Comparison of ENCODE assay signal across 11 cellular contexts in the genomic region with DNA sequence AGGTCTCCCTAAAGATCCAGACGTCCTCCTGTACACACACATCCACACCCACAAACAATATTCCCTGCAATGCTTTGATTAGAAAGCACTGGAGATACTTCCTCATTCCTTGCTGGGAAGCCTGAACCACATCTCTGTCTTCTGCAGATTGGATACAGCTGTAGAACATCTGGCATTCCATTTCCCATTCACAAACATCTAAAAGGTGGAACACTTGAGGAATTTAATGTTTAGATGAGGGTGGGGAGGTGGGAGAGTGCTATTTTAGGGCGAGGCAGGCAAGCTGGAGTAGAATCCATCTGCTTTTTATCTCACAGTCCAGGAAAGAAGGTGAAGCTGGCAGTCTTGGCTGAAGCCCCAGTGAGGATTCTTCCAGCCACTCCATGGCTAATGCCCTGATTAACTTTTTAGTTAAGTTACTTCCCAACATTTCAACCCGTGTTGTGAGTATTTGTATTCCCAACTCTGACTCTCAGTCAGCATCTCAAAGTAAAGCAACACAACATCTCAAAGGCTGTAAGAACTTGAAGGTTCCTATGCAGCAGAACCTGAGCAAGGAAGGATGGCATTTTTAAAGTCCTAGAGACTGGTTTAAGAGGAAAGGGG. TPM values are rescaled to one million over a fixed set of nuclear protein-coding genes. Genes with fewer than 3 reads are reported as not detected.
DNase-seq lines count a peak whose midpoint lies in the region; ATAC-seq and TF ChIP-seq lines count a peak whose summit lies in the region.
"Had no signal": no experiment of that assay in that cellular context is flagged by ENCODE, and none has a peak within 500 bp of the region (broad histone marks: within the 10 kb centered on the region; RNA-seq: fewer than 3 reads in every experiment).

No MANE protein-coding gene starts in this region.

- no peak overlapping the region for H3K4me3 ChIP-seq in MG63
- no peak overlapping the region for H3K4me3 ChIP-seq in fibroblast of mammary gland (ENCODE audit: control insufficient read depth, low read depth, low read length)
- H3K4me3 ChIP-seq in adrenal gland, result no peak overlapping the region

- H3K27ac Mint-ChIP-seq in osteocyte (ENCODE audit: unreplicated experiment), result peak overlapping the region; percentile 93
- H3K27ac Mint-ChIP-seq in activated CD4-positive, alpha-beta T cell treated with anti-CD3 and anti-CD28 coated beads for 36 hours, result no peak overlapping the region
- H3K27ac Mint-ChIP-seq: activated naive CD4-positive, alpha-beta T cell treated with anti-CD3 and anti-CD28 coated beads for 36 hours had no signal

- H3K4me3 Mint-ChIP-seq in osteocyte (ENCODE audit: unreplicated experiment), result no peak overlapping the region
- no peak overlapping the region for H3K4me3 Mint-ChIP-seq in activated CD4-positive, alpha-beta T cell treated with anti-CD3 and anti-CD28 coated beads for 36 hours
- H3K4me3 Mint-ChIP-seq: activated naive CD4-positive, alpha-beta T cell treated with anti-CD3 and anti-CD28 coated beads for 36 hours had no signal

- H3K36me3 ChIP-seq in MG63, result no peaks in the 10 kb centered on the region
- no peaks in the 10 kb centered on the region for H3K36me3 ChIP-seq in adrenal gland (replicated peaks in 1 of 2)

- no peaks in the 10 kb centered on the region for H3K9me3 ChIP-seq in MG63
- H3K9me3 ChIP-seq in adrenal gland (replicated peaks in 1 of 3), result no peaks in the 10 kb centered on the region

- DNase-seq in AG08396 (ENCODE audit: low spot score), result peak; percentile 60
- DNase-seq in MG63, result peak; percentile 29
- peak; percentile 83 for DNase-seq in fibroblast of mammary gland (ENCODE audit: low read depth)
- no peak for DNase-seq in osteocyte (ENCODE audit: extremely low spot score, unreplicated experiment)
- DNase-seq in activated CD4-positive, alpha-beta T cell treated with anti-CD3 and anti-CD28 coated beads for 36 hours, result no peak
- DNase-seq in activated gamma-delta T cell treated with Interleukin-2 at 50 U/mL for 16 hours, result no peak
- DNase-seq in adrenal gland, result no peak
- DNase-seq: activated naive CD4-positive, alpha-beta T cell treated with anti-CD3 and anti-CD28 coated beads for 36 hours; C1 segment of cervical spinal cord; NCI-H187 treated with DMSO at 0.1 percent for 48 hours had no signal

- ATAC-seq in activated CD4-positive, alpha-beta T cell treated with anti-CD3 and anti-CD28 coated beads for 36 hours, result no peak
- ATAC-seq in GM18505 (IDR thresholded peaks at IDR 0.05; ENCODE audit: unreplicated experiment), result no peak

- H3K27me3 ChIP-seq in MG63, result no peaks in the 10 kb centered on the region
- H3K27me3 ChIP-seq in adrenal gland, result no peaks in the 10 kb centered on the region

- TF ChIP-seq CTCF in fibroblast of mammary gland (conservative IDR thresholded peaks at IDR 0.05; ENCODE audit: control insufficient read depth, insufficient read depth, low read depth, low read length) (no peak), osteocyte (IDR thresholded peaks at IDR 0.05) (no peak), adrenal gland (IDR thresholded peaks at IDR 0.05) (no peak)

- no peaks in the 10 kb centered on the region for H3K36me3 Mint-ChIP-seq in osteocyte (ENCODE audit: unreplicated experiment)
- H3K36me3 Mint-ChIP-seq in activated CD4-positive, alpha-beta T cell treated with anti-CD3 and anti-CD28 coated beads for 36 hours (ENCODE audit: low read depth), result no peaks in the 10 kb centered on the region

- intact Hi-C loops in activated CD4-positive, alpha-beta T cell treated with anti-CD3 and anti-CD28 coated beads for 36 hours (cut with DNase I, micrococcal nuclease), result no loop called here
- intact Hi-C loops in adrenal gland (cut with DNase I), result no loop called here

- H3K4me1 Mint-ChIP-seq in osteocyte (ENCODE audit: unreplicated experiment), result peaks cover 74% of the 10 kb centered on the region
- H3K4me1 Mint-ChIP-seq in activated CD4-positive, alpha-beta T cell treated with anti-CD3 and anti-CD28 coated beads for 36 hours, result peaks cover 20% of the 10 kb centered on the region

- CTCF ChIA-PET in activated CD4-positive, alpha-beta T cell treated with anti-CD3 and anti-CD28 coated beads for 36 hours (lab: Charles Lee), result no interaction called here

- no peaks in the 10 kb centered on the region for H3K9me3 Mint-ChIP-seq in osteocyte (ENCODE audit: unreplicated experiment)
- no peaks in the 10 kb centered on the region for H3K9me3 Mint-ChIP-seq in activated CD4-positive, alpha-beta T cell treated with anti-CD3 and anti-CD28 coated beads for 36 hours (ENCODE audit: low read depth)
- H3K9me3 Mint-ChIP-seq: activated naive CD4-positive, alpha-beta T cell treated with anti-CD3 and anti-CD28 coated beads for 36 hours had no signal

- POLR2A ChIA-PET in activated CD4-positive, alpha-beta T cell treated with anti-CD3 and anti-CD28 coated beads for 36 hours (lab: Charles Lee), result no interaction called here

- H3K27me3 Mint-ChIP-seq in osteocyte (ENCODE audit: unreplicated experiment), result no peaks in the 10 kb centered on the region
- peaks cover 19% of the 10 kb centered on the region for H3K27me3 Mint-ChIP-seq in activated CD4-positive, alpha-beta T cell treated with anti-CD3 and anti-CD28 coated beads for 36 hours

- peak overlapping the region in 1 of 5 donors; percentile 52 for H3K27ac ChIP-seq in adrenal gland

- TF ChIP-seq POLR2A in GM18505 (IDR thresholded peaks at IDR 0.05; ENCODE audit: borderline replicate concordance, extremely low read depth, insufficient read depth, insufficient read length) (no peak), adrenal gland (IDR thresholded peaks at IDR 0.05) (no peak)

- WGBS in adrenal gland, 4 donors, result 63 to 72% (median 68%) methylated on average over 3 of the region's 3 CpGs

- peaks cover 0 to 24% of the 10 kb centered on the region in 2 donors for H3K4me1 ChIP-seq in adrenal gland (replicated peaks in 1 of 2)

RNA-seq across cellular contexts. Expression of a gene that starts 46.1 kb away (rescaled TPM):
- 35.3 and 40.5 TPM in 2 replicates for total RNA-seq in MG63 (2014; rRNA removed; shearing (Covaris generic); ENCODE audit: low replicate concordance)
- total RNA-seq in osteocyte, result 63.9 and 66.6 TPM in 2 replicates
- 1 to 10 TPM in 1 of 2 experiments, under 1 TPM in 1; 0.75 to 1.2 TPM for total RNA-seq in activated CD4-positive, alpha-beta T cell treated with anti-CD3 and anti-CD28 coated beads for 36 hours
- total RNA-seq in adrenal gland, result 10 to 100 TPM; 11.4 to 34.3 (median 18.7) TPM
- 10 to 100 TPM in 1 of 3 donors, 1 to 10 TPM in 2; 7.9 to 12.9 (median 9.5) TPM for polyA plus RNA-seq in adrenal gland

Comparison
In these comparisons a context has a peak if more than half of its experiments do, and no peak if none do; other contexts are left out.
1. DNase-seq: peak in AG08396 (single experiment), MG63 (single experiment) and fibroblast of mammary gland (single experiment); none in osteocyte (single experiment), activated CD4-positive, alpha-beta T cell treated with anti-CD3 and anti-CD28 coated beads for 36 hours (single experiment), activated gamma-delta T cell treated with Interleukin-2 at 50 U/mL for 16 hours (single experiment) and adrenal gland (0 of 7).
2. RNA of a gene that starts 46.1 kb away (total RNA-seq): 63.9 to 66.6 TPM in osteocyte, 35.3 to 40.5 TPM in MG63 and 11.4 to 34.3 TPM in adrenal gland; 0.75 to 1.2 TPM in activated CD4-positive, alpha-beta T cell treated with anti-CD3 and anti-CD28 coated beads for 36 hours; every median in the first group is over 4 times any median in the second.